Comparison of ENCODE assay signal across 1 cellular context in genomic region chr9:93143830-93144530, GRCh38.
TF ChIP-seq lines count a peak whose summit lies in the region.

No MANE protein-coding gene starts in this region.

TF ChIP-seq in HepG2, 621 proteins besides CTCF, POLR2A, EP300 and RAD21:
- TF ChIP-seq ZNF687 (CRISPR knock-in tag; IDR thresholded peaks at IDR 0.05) (peak; percentile 39; the same call in 1 of the 2 replicates), NR1H2 (CRISPR knock-in tag; IDR thresholded peaks at IDR 0.05; ENCODE audit: borderline replicate concordance, low read depth) (no peak), HNRNPL (IDR thresholded peaks at IDR 0.05; ENCODE audit: low read depth, low read length) (0 out of 2 replicates have a peak, but pooled peaks have one; percentile 61), RFX5 (IDR thresholded peaks at IDR 0.05; ENCODE audit: low read depth, low read length) (peak; percentile 71; the same call in 1 of the 2 replicates), NONO (IDR thresholded peaks at IDR 0.05) (no peak), NONO (CRISPR knock-in tag; conservative IDR thresholded peaks at IDR 0.05) (0 out of 2 replicates have a peak, but pooled peaks have one; percentile 14), ZNF646 (CRISPR knock-in tag; IDR thresholded peaks at IDR 0.05) (peak; percentile 74), ZKSCAN5 (CRISPR knock-in tag; IDR thresholded peaks at IDR 0.05) (no peak), TBX2 (CRISPR knock-in tag; IDR thresholded peaks at IDR 0.05; ENCODE audit: borderline replicate concordance) (peak; percentile 23; the same call in 1 of the 2 replicates), MAX (IDR thresholded peaks at IDR 0.05) (peak; percentile 19; the same call in 1 of the 2 replicates), ZNF510 (CRISPR knock-in tag; IDR thresholded peaks at IDR 0.05; ENCODE audit: low read depth) (no peak), JUND (CRISPR knock-in tag; IDR thresholded peaks at IDR 0.05) (0 out of 2 replicates have a peak, but pooled peaks have one; percentile 19), ZNF263 (CRISPR knock-in tag; IDR thresholded peaks at IDR 0.05) (no peak), DZIP1 (CRISPR knock-in tag; IDR thresholded peaks at IDR 0.05) (0 out of 2 replicates have a peak, but pooled peaks have one; percentile 57), MIER3 (CRISPR knock-in tag; IDR thresholded peaks at IDR 0.05; ENCODE audit: borderline replicate concordance) (no peak)
